In the genomic region with DNA sequence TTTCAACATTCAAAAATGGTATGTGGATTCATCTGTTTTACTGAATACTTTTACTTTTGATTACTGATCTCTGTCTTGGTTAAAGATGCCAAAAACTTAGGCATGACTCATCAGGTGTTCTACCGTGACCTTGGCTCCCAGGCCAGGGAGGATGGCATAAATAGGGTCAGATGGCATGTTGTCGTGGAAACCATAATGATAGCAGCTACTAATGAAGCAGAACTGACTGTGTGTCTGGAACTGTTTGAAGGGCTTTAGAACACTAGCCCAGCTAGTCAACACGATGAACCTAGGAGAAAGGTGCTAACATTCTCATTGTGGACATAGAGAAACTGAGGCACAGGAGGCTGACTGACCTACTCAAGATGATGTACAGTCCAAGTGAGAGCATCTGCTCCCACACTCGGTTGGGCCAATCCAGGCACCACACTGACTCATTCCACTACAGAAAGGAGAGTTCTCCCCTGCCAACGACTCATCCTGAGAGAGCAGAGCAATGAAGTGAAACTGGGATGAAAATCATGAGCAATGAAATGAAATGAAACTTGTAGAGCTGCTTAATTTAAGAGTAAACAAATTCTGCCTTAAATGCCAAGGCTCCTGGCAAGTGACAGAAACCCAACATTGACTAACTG, we compare ENCODE assay signal across 8 cellular contexts.
DNase-seq lines count a peak whose midpoint lies in the region; ATAC-seq lines count a peak whose summit lies in the region.

No MANE protein-coding gene starts in this region.

- no peaks in the 10 kb centered on the region for H3K36me3 ChIP-seq in effector memory CD4-positive, alpha-beta T cell (ENCODE audit: control insufficient read depth, insufficient read depth, low read length)

- no peaks in the 10 kb centered on the region for H3K27me3 ChIP-seq in effector memory CD4-positive, alpha-beta T cell (replicated peaks; ENCODE audit: control insufficient read depth, insufficient read depth, low read length, poor library complexity, severe bottlenecking)

- H3K27ac ChIP-seq in effector memory CD4-positive, alpha-beta T cell (ENCODE audit: insufficient read depth, low read length, poor library complexity, severe bottlenecking): no peak overlapping the region

- no peak overlapping the region for H3K4me3 ChIP-seq in effector memory CD4-positive, alpha-beta T cell (ENCODE audit: insufficient read depth, low read depth, low read length, poor library complexity, severe bottlenecking)

- H3K9me3 ChIP-seq in effector memory CD4-positive, alpha-beta T cell (ENCODE audit: control insufficient read depth, low read length): no peaks in the 10 kb centered on the region

- H3K4me1 ChIP-seq in effector memory CD4-positive, alpha-beta T cell (ENCODE audit: control insufficient read depth, insufficient read depth, low read length, poor library complexity, severe bottlenecking): no peaks in the 10 kb centered on the region

- DNase-seq in EH (ENCODE audit: low read depth): peak; percentile 31
- DNase-seq in effector memory CD4-positive, alpha-beta T cell: peak; percentile 3 to 10 (median 10)
- no peak for DNase-seq in activated gamma-delta T cell (lab: John Stamatoyannopoulos, UW)
- no peak for DNase-seq in NCI-H524 (lab: John Stamatoyannopoulos, UW)
- no peak for DNase-seq in NCI-H2171 (lab: John Stamatoyannopoulos, UW)
- no peak for DNase-seq in NCI-H510A (lab: John Stamatoyannopoulos, UW)

- peak; percentile 68 for ATAC-seq in GM21381 (IDR thresholded peaks at IDR 0.05; ENCODE audit: unreplicated experiment)
- peak; percentile 82 for ATAC-seq in HG03521 (IDR thresholded peaks at IDR 0.05; ENCODE audit: unreplicated experiment)

Comparison
In these comparisons a context has a peak if more than half of its experiments do, and no peak if none do; other contexts are left out.
1. DNase-seq: peak in EH (single experiment) and effector memory CD4-positive, alpha-beta T cell (3 of 3); none in activated gamma-delta T cell (single experiment), NCI-H524 (0 of 2), NCI-H2171 (single experiment) and NCI-H510A (single experiment).